Comparison of ENCODE assay signal across 11 cellular contexts in the genomic region with DNA sequence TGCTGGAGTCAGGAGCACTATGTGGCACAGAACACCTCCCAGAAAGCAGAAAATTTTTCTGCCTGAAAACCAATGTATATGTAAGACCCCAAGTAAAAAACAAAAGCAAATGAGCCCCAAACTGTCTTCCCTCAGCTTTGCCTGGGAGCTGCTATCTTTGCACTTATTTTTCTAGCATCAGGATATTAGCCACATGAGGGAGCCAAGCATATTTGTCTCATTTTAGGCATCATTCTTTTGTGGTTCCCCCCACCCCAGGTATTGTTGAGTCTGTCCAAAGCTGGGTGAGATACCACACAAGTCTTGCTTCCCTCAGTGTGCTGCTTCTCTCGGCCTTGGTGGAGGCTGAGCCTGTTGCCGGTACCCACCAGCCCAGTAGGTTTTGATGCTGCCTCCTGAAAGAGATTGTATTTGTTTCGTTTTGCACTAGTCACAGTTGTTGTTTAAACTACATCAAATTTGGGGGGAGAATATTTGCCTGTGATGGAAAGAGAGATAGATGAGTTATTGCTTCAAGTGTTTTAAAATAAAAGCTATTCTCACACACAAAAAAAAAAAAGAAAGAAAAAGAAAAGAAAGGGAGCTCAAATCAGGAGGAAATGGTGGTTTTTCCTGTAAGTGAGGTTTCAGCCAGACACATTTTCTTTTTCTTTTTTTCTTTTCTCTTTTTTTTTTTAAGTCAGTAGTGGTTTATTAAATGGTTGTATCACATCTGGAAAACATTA. TPM values are rescaled to one million over a fixed set of nuclear protein-coding genes. Genes with fewer than 3 reads are reported as not detected.
DNase-seq lines count a peak whose midpoint lies in the region; ATAC-seq and TF ChIP-seq lines count a peak whose summit lies in the region.
"Had no signal": no experiment of that assay in that cellular context is flagged by ENCODE, and none has a peak within 500 bp of the region (broad histone marks: within the 10 kb centered on the region; RNA-seq: fewer than 3 reads in every experiment).

No MANE protein-coding gene starts in this region.

- DNase-seq in AG09319 (ENCODE audit: extremely low read depth, low read depth) (no peak), heart right ventricle (no peak), NCI-H2029 treated with DMSO at 0.1 percent for 48 hours (lab: John Stamatoyannopoulos, UW) (no peak), NCI-H510A (lab: John Stamatoyannopoulos, UW) (no peak), GOT3 (lab: John Stamatoyannopoulos, UW) (no peak)
- peak; percentile 59 for DNase-seq in Jurkat, Clone E6-1 (ENCODE audit: low read depth, low spot score)
- peak; percentile 11 for DNase-seq in activated T-helper 1 cell treated with anti-CD3 and anti-CD28 coated beads, Interleukin-12 subunit alpha, Interleukin-12 subunit beta, Interleukin-2, Interleukin-4 antibody, amounts not matched to agents 30 ng/mL and 10 ng/mL and 1 ng/mL, durations not matched to agents 14 hours and 24 hours and 36 hours (ENCODE audit: low spot score)
- peak in 6 of 10 donors; percentile 3 to 48 (median 18) for DNase-seq in naive thymus-derived CD8-positive, alpha-beta T cell
- DNase-seq: activated effector memory CD4-positive, alpha-beta T cell treated with Interleukin-2 at 50 U/mL for 16 hours; NCI-H187 had no signal

- no peaks in the 10 kb centered on the region for H3K36me3 ChIP-seq in heart right ventricle
- H3K36me3 ChIP-seq: HAP-1 had no signal

- H3K9me3 ChIP-seq in heart right ventricle, result no peaks in the 10 kb centered on the region
- H3K9me3 ChIP-seq: HAP-1 had no signal

- peak overlapping the region in 1 of 10 donors; percentile 17 for H3K27ac ChIP-seq in heart right ventricle

- WGBS in heart right ventricle, 2 donors, result 61 to 67% methylated on average over 3 of the region's 3 CpGs

- peaks cover 4% of the 10 kb centered on the region for H3K27me3 Mint-ChIP-seq in activated T-helper 1 cell treated with anti-CD3 and anti-CD28 coated beads, Interleukin-12 subunit alpha, Interleukin-12 subunit beta, Interleukin-2, Interleukin-4 antibody, amounts not matched to agents 30 ng/mL and 10 ng/mL and 1 ng/mL, durations not matched to agents 14 hours and 24 hours and 36 hours (ENCODE audit: insufficient read depth)
- no peaks in the 10 kb centered on the region for H3K27me3 Mint-ChIP-seq in naive thymus-derived CD8-positive, alpha-beta T cell

- H3K4me1 Mint-ChIP-seq in activated T-helper 1 cell treated with anti-CD3 and anti-CD28 coated beads, Interleukin-12 subunit alpha, Interleukin-12 subunit beta, Interleukin-2, Interleukin-4 antibody, amounts not matched to agents 30 ng/mL and 10 ng/mL and 1 ng/mL, durations not matched to agents 14 hours and 24 hours and 36 hours (ENCODE audit: low read depth), result peaks cover 47% of the 10 kb centered on the region
- peaks cover 19 to 42% (median 35%) of the 10 kb centered on the region in 4 donors for H3K4me1 Mint-ChIP-seq in naive thymus-derived CD8-positive, alpha-beta T cell

- peak overlapping the region; percentile 76 for H3K4me3 Mint-ChIP-seq in activated T-helper 1 cell treated with anti-CD3 and anti-CD28 coated beads, Interleukin-12 subunit alpha, Interleukin-12 subunit beta, Interleukin-2, Interleukin-4 antibody, amounts not matched to agents 30 ng/mL and 10 ng/mL and 1 ng/mL, durations not matched to agents 14 hours and 24 hours and 36 hours
- peak overlapping the region; percentile 60 to 80 (median 72) for H3K4me3 Mint-ChIP-seq in naive thymus-derived CD8-positive, alpha-beta T cell

- H3K36me3 Mint-ChIP-seq in activated T-helper 1 cell treated with anti-CD3 and anti-CD28 coated beads, Interleukin-12 subunit alpha, Interleukin-12 subunit beta, Interleukin-2, Interleukin-4 antibody, amounts not matched to agents 30 ng/mL and 10 ng/mL and 1 ng/mL, durations not matched to agents 14 hours and 24 hours and 36 hours (ENCODE audit: low read depth), result peaks cover 5% of the 10 kb centered on the region
- H3K36me3 Mint-ChIP-seq in naive thymus-derived CD8-positive, alpha-beta T cell, result no peaks in the 10 kb centered on the region

- intact Hi-C loops in activated T-helper 1 cell treated with anti-CD3 and anti-CD28 coated beads, Interleukin-12 subunit alpha, Interleukin-12 subunit beta, Interleukin-2, Interleukin-4 antibody, amounts not matched to agents 30 ng/mL and 10 ng/mL and 1 ng/mL, durations not matched to agents 14 hours and 24 hours and 36 hours (cut with micrococcal nuclease), result loop anchor here (5.0 kb wide), 4 partner anchors 41 to 116 kb away; a partner anchor contains a TSS
- intact Hi-C loops in heart right ventricle (cut with DNase I), result no loop called here

- H3K27ac Mint-ChIP-seq in activated T-helper 1 cell treated with anti-CD3 and anti-CD28 coated beads, Interleukin-12 subunit alpha, Interleukin-12 subunit beta, Interleukin-2, Interleukin-4 antibody, amounts not matched to agents 30 ng/mL and 10 ng/mL and 1 ng/mL, durations not matched to agents 14 hours and 24 hours and 36 hours, result peak overlapping the region; percentile 96
- peak overlapping the region; percentile 73 to 92 (median 86) for H3K27ac Mint-ChIP-seq in naive thymus-derived CD8-positive, alpha-beta T cell

- H3K4me3 ChIP-seq in Jurkat, Clone E6-1 (ENCODE audit: low read length), result no peak overlapping the region; the same call in 1 of the 2 replicates
- H3K4me3 ChIP-seq in heart right ventricle, result no peak overlapping the region
- H3K4me3 ChIP-seq: HAP-1 had no signal

- POLR2A ChIA-PET in naive thymus-derived CD8-positive, alpha-beta T cell (lab: Charles Lee), result no interaction called here

- H3K4me1 ChIP-seq in heart right ventricle, result peaks cover 0 to 3% (median 0%) of the 10 kb centered on the region in 9 donors
- H3K4me1 ChIP-seq: HAP-1 had no signal

- H3K27me3 ChIP-seq in heart right ventricle, result no peaks in the 10 kb centered on the region

- TF ChIP-seq CTCF in AG09319 (IDR thresholded peaks at IDR 0.05; ENCODE audit: low read depth, low read length) (peak; percentile 11; the same call in 1 of the 2 replicates), heart right ventricle (IDR thresholded peaks at IDR 0.05) (no peak)

- no peaks in the 10 kb centered on the region for H3K9me3 Mint-ChIP-seq in activated T-helper 1 cell treated with anti-CD3 and anti-CD28 coated beads, Interleukin-12 subunit alpha, Interleukin-12 subunit beta, Interleukin-2, Interleukin-4 antibody, amounts not matched to agents 30 ng/mL and 10 ng/mL and 1 ng/mL, durations not matched to agents 14 hours and 24 hours and 36 hours
- H3K9me3 Mint-ChIP-seq in naive thymus-derived CD8-positive, alpha-beta T cell, result no peaks in the 10 kb centered on the region

- peak; percentile 70 to 73 for ATAC-seq in naive thymus-derived CD8-positive, alpha-beta T cell
- ATAC-seq in heart right ventricle, result no peak

RNA-seq across cellular contexts. Expression of a gene that starts 58.3 kb away (rescaled TPM):
- 4.1 TPM for polyA plus RNA-seq in Jurkat, Clone E6-1 (2012; ENCODE audit: insufficient read depth, insufficient read length)
- 2.4 and 2.6 TPM in 2 replicates for total RNA-seq in activated T-helper 1 cell treated with anti-CD3 and anti-CD28 coated beads, Interleukin-12 subunit alpha, Interleukin-12 subunit beta, Interleukin-2, Interleukin-4 antibody, amounts not matched to agents 30 ng/mL and 10 ng/mL and 1 ng/mL, durations not matched to agents 14 hours and 24 hours and 36 hours
- total RNA-seq in naive thymus-derived CD8-positive, alpha-beta T cell, result under 1 TPM; 0.41 to 0.42 TPM
- under 1 TPM; 0.52 to 0.99 (median 0.58) TPM for polyA plus RNA-seq in naive thymus-derived CD8-positive, alpha-beta T cell
- 1 to 10 TPM in 1 of 10 donors, under 1 TPM in 9; 0.28 to 1.8 (median 0.63) TPM for total RNA-seq in heart right ventricle
- under 1 TPM; 0.12 to 0.22 TPM for polyA plus RNA-seq in heart right ventricle

Comparison
In these comparisons a context has a peak if more than half of its experiments do, and no peak if none do; other contexts are left out.
1. DNase-seq: peak in Jurkat, Clone E6-1 (single experiment), activated T-helper 1 cell treated with anti-CD3 and anti-CD28 coated beads, Interleukin-12 subunit alpha, Interleukin-12 subunit beta, Interleukin-2, Interleukin-4 antibody, amounts not matched to agents 30 ng/mL and 10 ng/mL and 1 ng/mL, durations not matched to agents 14 hours and 24 hours and 36 hours (single experiment) and naive thymus-derived CD8-positive, alpha-beta T cell (6 of 10); none in AG09319 (single experiment), heart right ventricle (0 of 2), NCI-H2029 treated with DMSO at 0.1 percent for 48 hours (single experiment), NCI-H510A (single experiment) and GOT3 (single experiment).
2. ATAC-seq: peak in naive thymus-derived CD8-positive, alpha-beta T cell (2 of 2); none in heart right ventricle (0 of 8).